In the genomic region with DNA sequence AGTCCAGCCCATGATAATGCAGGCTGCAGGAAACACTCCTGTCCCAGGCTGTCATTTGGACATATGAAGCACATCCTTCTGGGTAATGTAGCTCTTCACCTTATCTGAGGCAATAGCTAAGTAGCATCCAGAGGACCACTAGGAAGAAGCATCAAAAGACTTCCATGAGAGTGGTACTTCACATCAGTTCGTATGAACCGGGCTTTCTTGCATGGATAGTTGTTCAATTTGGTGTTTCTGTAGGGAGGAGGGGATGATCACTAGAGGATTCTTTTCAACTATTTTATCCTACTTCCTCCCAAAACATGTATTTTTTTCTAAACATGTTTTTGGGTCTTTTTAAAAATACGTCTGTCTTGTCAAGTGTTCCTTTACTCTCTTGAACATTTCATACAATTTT, we compare ENCODE assay signal across 10 cellular contexts.
ATAC-seq and TF ChIP-seq lines count a peak whose summit lies in the region.
"Had no signal": no experiment of that assay in that cellular context is flagged by ENCODE, and none has a peak within 500 bp of the region (broad histone marks: within the 10 kb centered on the region; RNA-seq: fewer than 3 reads in every experiment).

No MANE protein-coding gene starts in this region.

- peaks cover 32% of the 10 kb centered on the region for H3K9me3 ChIP-seq in HEK293 (ENCODE audit: control insufficient read depth, insufficient read depth, low read depth, low read length)

- H3K36me3 ChIP-seq in HEK293 (ENCODE audit: control insufficient read depth in 2 of 2, insufficient read depth in 1 of 2, low read length in 2 of 2), result no peaks in the 10 kb centered on the region; a peak in 2 of 3 replicates
- H3K36me3 ChIP-seq: BE2C had no signal

- TF ChIP-seq CTCF in HEK293 (tag by site-specific recombination; IDR thresholded peaks at IDR 0.05), result no peak

- no peak overlapping the region for H3K27ac ChIP-seq in HEK293 (ENCODE audit: extremely low read depth, low read depth, low read length)
- H3K27ac ChIP-seq: 22Rv1; A549; BLaER1; BLaER1 treated with 17β-estradiol and CSF1 and Interleukin-3, amounts not matched to agents 10 nM and 100 nM; C4-2B had no signal

- no peak for ATAC-seq in GM21367 (IDR thresholded peaks at IDR 0.05; ENCODE audit: unreplicated experiment)
- ATAC-seq: CD8-positive, alpha-beta T cell had no signal

- CTCF ChIA-PET in HEK293 (lab: Yijun Ruan, JAX), result interaction anchor here (3.2 kb wide), 1 partner anchor 50 kb away, joined by 16 read pairs; no protein-coding TSS in a partner anchor

- H3K4me1 ChIP-seq in HEK293 (ENCODE audit: control insufficient read depth, insufficient read depth, low read length), result peaks cover 3% of the 10 kb centered on the region; the same call in 1 of the 2 replicates
- H3K4me1 ChIP-seq: A549, BE2C, BLaER1, Caco-2 had no signal

- POLR2A ChIA-PET in HEK293 (lab: Yijun Ruan, JAX), result interaction anchor here (1.2 kb wide), 1 partner anchor 13 kb away, joined by 5 read pairs; the partner anchor contains the start of genes SCGB2B2 and ZNF302

- no peak overlapping the region for H3K4me3 ChIP-seq in HEK293 (ENCODE audit: low read depth, low read length)
- H3K4me3 ChIP-seq: A549; BLaER1; BLaER1 treated with 17β-estradiol and CSF1 and Interleukin-3, amounts not matched to agents 10 nM and 100 nM had no signal

TF ChIP-seq in HEK293, 187 proteins besides CTCF, POLR2A, EP300 and RAD21 (continues in another document):
- TF ChIP-seq ZNF202 (tag by site-specific recombination; IDR thresholded peaks at IDR 0.05; ENCODE audit: borderline replicate concordance) (no peak), ZNF114 (tag by site-specific recombination; IDR thresholded peaks at IDR 0.05) (0 out of 2 replicates have a peak, but pooled peaks have one; percentile 20), MYNN (tag by site-specific recombination; IDR thresholded peaks at IDR 0.05; ENCODE audit: borderline replicate concordance) (no peak), ZNF76 (tag by site-specific recombination; IDR thresholded peaks at IDR 0.05; ENCODE audit: borderline replicate concordance, low read depth) (no peak), GLI2 (tag by site-specific recombination; IDR thresholded peaks at IDR 0.05; ENCODE audit: borderline replicate concordance, low read depth) (no peak), ZNF610 (tag by site-specific recombination; IDR thresholded peaks at IDR 0.05; ENCODE audit: borderline replicate concordance) (no peak), YY2 (tag by site-specific recombination; IDR thresholded peaks at IDR 0.05) (no peak), ZBTB49 (tag by site-specific recombination; IDR thresholded peaks at IDR 0.05; ENCODE audit: low read depth) (no peak), ZNF133 (tag by site-specific recombination; IDR thresholded peaks at IDR 0.05) (0 out of 2 replicates have a peak, but pooled peaks have one; percentile 31), GLIS2 (tag by site-specific recombination; IDR thresholded peaks at IDR 0.05) (no peak), SP3 (tag by site-specific recombination; IDR thresholded peaks at IDR 0.05) (no peak), ZFP41 (tag by site-specific recombination; IDR thresholded peaks at IDR 0.05; ENCODE audit: borderline replicate concordance) (no peak), ZBTB8A (tag by site-specific recombination; IDR thresholded peaks at IDR 0.05) (no peak), ZNF658 (tag by site-specific recombination; IDR thresholded peaks at IDR 0.05) (no peak), ZNF701 (tag by site-specific recombination; IDR thresholded peaks at IDR 0.05) (no peak), ZNF596 (tag by site-specific recombination; IDR thresholded peaks at IDR 0.05) (no peak), TCF7L2 (IDR thresholded peaks at IDR 0.05; ENCODE audit: borderline replicate concordance, low read depth, low read length) (no peak), ZSCAN5A (tag by site-specific recombination; IDR thresholded peaks at IDR 0.05) (no peak), ZNF548 (tag by site-specific recombination; IDR thresholded peaks at IDR 0.05) (peak; percentile 52; the same call in 1 of the 2 replicates), ZXDB (tag by site-specific recombination; IDR thresholded peaks at IDR 0.05) (no peak), ZNF544 (tag by site-specific recombination; IDR thresholded peaks at IDR 0.05) (peak; percentile 79), ELK4 (IDR thresholded peaks at IDR 0.05; ENCODE audit: borderline replicate concordance, low read depth, low read length) (no peak), ZNF777 (tag by site-specific recombination; IDR thresholded peaks at IDR 0.05; ENCODE audit: borderline replicate concordance) (no peak), ZNF302 (tag by site-specific recombination; IDR thresholded peaks at IDR 0.05; ENCODE audit: low read depth) (no peak), YY1 (tag by site-specific recombination; IDR thresholded peaks at IDR 0.05) (no peak), ZSCAN30 (tag by site-specific recombination; IDR thresholded peaks at IDR 0.05) (no peak), ZNF600 (tag by site-specific recombination; IDR thresholded peaks at IDR 0.05) (no peak), ZNF624 (tag by site-specific recombination; IDR thresholded peaks at IDR 0.05) (no peak), ZBTB1 (tag by site-specific recombination; IDR thresholded peaks at IDR 0.05) (no peak), BCL11B (tag by site-specific recombination; IDR thresholded peaks at IDR 0.05; ENCODE audit: low read depth) (no peak)
- TF ChIP-seq, protein P1, sequence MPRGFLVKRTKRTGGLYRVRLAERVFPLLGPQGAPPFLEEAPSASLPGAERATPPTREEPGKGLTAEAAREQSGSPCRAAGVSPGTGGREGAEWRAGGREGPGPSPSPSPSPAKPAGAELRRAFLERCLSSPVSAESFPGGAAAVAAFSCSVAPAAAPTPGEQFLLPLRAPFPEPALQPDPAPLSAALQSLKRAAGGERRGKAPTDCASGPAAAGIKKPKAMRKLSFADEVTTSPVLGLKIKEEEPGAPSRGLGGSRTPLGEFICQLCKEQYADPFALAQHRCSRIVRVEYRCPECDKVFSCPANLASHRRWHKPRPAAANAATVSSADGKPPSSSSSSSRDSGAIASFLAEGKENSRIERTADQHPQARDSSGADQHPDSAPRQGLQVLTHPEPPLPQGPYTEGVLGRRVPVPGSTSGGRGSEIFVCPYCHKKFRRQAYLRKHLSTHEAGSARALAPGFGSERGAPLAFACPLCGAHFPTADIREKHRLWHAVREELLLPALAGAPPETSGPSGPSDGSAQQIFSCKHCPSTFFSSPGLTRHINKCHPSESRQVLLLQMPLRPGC (tag by site-specific recombination; IDR thresholded peaks at IDR 0.05), result no peak
- TF ChIP-seq, protein P2, sequence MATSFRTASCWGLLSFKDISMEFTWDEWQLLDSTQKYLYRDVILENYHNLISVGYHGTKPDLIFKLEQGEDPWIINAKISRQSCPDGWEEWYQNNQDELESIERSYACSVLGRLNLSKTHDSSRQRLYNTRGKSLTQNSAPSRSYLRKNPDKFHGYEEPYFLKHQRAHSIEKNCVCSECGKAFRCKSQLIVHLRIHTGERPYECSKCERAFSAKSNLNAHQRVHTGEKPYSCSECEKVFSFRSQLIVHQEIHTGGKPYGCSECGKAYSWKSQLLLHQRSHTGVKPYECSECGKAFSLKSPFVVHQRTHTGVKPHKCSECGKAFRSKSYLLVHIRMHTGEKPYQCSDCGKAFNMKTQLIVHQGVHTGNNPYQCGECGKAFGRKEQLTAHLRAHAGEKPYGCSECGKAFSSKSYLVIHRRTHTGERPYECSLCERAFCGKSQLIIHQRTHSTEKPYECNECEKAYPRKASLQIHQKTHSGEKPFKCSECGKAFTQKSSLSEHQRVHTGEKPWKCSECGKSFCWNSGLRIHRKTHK (tag by site-specific recombination; IDR thresholded peaks at IDR 0.05), result 0 out of 2 replicates have a peak, but pooled peaks have one; percentile 8
